ENCODE assay signal across 1 cellular context in genomic region chr2:101120124-101120996, GRCh38.
TF ChIP-seq lines count a peak whose summit lies in the region.

No MANE protein-coding gene starts in this region.

TF ChIP-seq in HepG2, 621 proteins besides CTCF, POLR2A, EP300 and RAD21 (continued from another document and continues in another):
- TF ChIP-seq, protein P1, sequence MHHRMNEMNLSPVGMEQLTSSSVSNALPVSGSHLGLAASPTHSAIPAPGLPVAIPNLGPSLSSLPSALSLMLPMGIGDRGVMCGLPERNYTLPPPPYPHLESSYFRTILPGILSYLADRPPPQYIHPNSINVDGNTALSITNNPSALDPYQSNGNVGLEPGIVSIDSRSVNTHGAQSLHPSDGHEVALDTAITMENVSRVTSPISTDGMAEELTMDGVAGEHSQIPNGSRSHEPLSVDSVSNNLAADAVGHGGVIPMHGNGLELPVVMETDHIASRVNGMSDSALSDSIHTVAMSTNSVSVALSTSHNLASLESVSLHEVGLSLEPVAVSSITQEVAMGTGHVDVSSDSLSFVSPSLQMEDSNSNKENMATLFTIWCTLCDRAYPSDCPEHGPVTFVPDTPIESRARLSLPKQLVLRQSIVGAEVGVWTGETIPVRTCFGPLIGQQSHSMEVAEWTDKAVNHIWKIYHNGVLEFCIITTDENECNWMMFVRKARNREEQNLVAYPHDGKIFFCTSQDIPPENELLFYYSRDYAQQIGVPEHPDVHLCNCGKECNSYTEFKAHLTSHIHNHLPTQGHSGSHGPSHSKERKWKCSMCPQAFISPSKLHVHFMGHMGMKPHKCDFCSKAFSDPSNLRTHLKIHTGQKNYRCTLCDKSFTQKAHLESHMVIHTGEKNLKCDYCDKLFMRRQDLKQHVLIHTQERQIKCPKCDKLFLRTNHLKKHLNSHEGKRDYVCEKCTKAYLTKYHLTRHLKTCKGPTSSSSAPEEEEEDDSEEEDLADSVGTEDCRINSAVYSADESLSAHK (CRISPR knock-in tag; IDR thresholded peaks at IDR 0.05; ENCODE audit: borderline replicate concordance), result no peak
- TF ChIP-seq DR1 (CRISPR knock-in tag; IDR thresholded peaks at IDR 0.05), result no peak
- TF ChIP-seq ZNF773 (CRISPR knock-in tag; IDR thresholded peaks at IDR 0.05; ENCODE audit: borderline replicate concordance), result no peak
- no peak for TF ChIP-seq HNF1A (IDR thresholded peaks at IDR 0.05; ENCODE audit: low read depth)
- TF ChIP-seq HNF1A (CRISPR knock-in tag; IDR thresholded peaks at IDR 0.05; ENCODE audit: borderline replicate concordance), result peak; percentile 33; the same call in 1 of the 2 replicates
- no peak for TF ChIP-seq ZSCAN20 (CRISPR knock-in tag; IDR thresholded peaks at IDR 0.05; ENCODE audit: borderline replicate concordance)
- 0 out of 2 replicates have a peak, but pooled peaks have one; percentile 54 for TF ChIP-seq HDAC6 (IDR thresholded peaks at IDR 0.05; ENCODE audit: low read depth, low read length)
- no peak for TF ChIP-seq ZNF207 (IDR thresholded peaks at IDR 0.05; ENCODE audit: borderline replicate concordance)
- TF ChIP-seq, protein P2, sequence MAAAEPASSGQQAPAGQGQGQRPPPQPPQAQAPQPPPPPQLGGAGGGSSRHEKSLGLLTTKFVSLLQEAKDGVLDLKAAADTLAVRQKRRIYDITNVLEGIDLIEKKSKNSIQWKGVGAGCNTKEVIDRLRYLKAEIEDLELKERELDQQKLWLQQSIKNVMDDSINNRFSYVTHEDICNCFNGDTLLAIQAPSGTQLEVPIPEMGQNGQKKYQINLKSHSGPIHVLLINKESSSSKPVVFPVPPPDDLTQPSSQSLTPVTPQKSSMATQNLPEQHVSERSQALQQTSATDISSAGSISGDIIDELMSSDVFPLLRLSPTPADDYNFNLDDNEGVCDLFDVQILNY (CRISPR knock-in tag; conservative IDR thresholded peaks at IDR 0.05), result no peak
- TF ChIP-seq ZNF740 (CRISPR knock-in tag; IDR thresholded peaks at IDR 0.05), result no peak
- TF ChIP-seq ZBTB3 (CRISPR knock-in tag; IDR thresholded peaks at IDR 0.05; ENCODE audit: borderline replicate concordance, low read depth), result peak; percentile 32; the same call in 1 of the 2 replicates
- TF ChIP-seq, protein P3, sequence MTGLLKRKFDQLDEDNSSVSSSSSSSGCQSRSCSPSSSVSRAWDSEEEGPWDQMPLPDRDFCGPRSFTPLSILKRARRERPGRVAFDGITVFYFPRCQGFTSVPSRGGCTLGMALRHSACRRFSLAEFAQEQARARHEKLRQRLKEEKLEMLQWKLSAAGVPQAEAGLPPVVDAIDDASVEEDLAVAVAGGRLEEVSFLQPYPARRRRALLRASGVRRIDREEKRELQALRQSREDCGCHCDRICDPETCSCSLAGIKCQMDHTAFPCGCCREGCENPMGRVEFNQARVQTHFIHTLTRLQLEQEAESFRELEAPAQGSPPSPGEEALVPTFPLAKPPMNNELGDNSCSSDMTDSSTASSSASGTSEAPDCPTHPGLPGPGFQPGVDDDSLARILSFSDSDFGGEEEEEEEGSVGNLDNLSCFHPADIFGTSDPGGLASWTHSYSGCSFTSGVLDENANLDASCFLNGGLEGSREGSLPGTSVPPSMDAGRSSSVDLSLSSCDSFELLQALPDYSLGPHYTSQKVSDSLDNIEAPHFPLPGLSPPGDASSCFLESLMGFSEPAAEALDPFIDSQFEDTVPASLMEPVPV (CRISPR knock-in tag; IDR thresholded peaks at IDR 0.05), result 0 out of 2 replicates have a peak, but pooled peaks have one; percentile 37
- TF ChIP-seq ZNF34 (CRISPR knock-in tag; IDR thresholded peaks at IDR 0.05; ENCODE audit: borderline replicate concordance), result no peak
- TF ChIP-seq AFF4 (CRISPR knock-in tag; IDR thresholded peaks at IDR 0.05), result 0 out of 2 replicates have a peak, but pooled peaks have one; percentile 32
- TF ChIP-seq ZFAT (CRISPR knock-in tag; conservative IDR thresholded peaks at IDR 0.05), result no peak
- TF ChIP-seq NFAT5 (CRISPR knock-in tag; IDR thresholded peaks at IDR 0.05), result peak; percentile 57; the same call in 1 of the 2 replicates
- peak; percentile 76 for TF ChIP-seq JARID2 (CRISPR knock-in tag; IDR thresholded peaks at IDR 0.05; ENCODE audit: insufficient replicate concordance)
- TF ChIP-seq SP5 (CRISPR knock-in tag; IDR thresholded peaks at IDR 0.05; ENCODE audit: borderline replicate concordance, low read depth), result peak; percentile 68; the same call in 1 of the 2 replicates
- TF ChIP-seq SNAPC2 (CRISPR knock-in tag; IDR thresholded peaks at IDR 0.05), result peak; percentile 90; the same call in 1 of the 2 replicates
- TF ChIP-seq ZNF891 (CRISPR knock-in tag; IDR thresholded peaks at IDR 0.05), result no peak
- no peak; the same call in 1 of the 2 replicates for TF ChIP-seq IRF9 (CRISPR knock-in tag; IDR thresholded peaks at IDR 0.05; ENCODE audit: borderline replicate concordance)
- TF ChIP-seq POLR2AphosphoS5 (IDR thresholded peaks at IDR 0.05; ENCODE audit: low read depth, low read length), result peak; percentile 26; the same call in 1 of the 2 replicates
- TF ChIP-seq ZNF558 (CRISPR knock-in tag; IDR thresholded peaks at IDR 0.05; ENCODE audit: borderline replicate concordance), result no peak; the same call in 1 of the 2 replicates
- TF ChIP-seq MTA3 (CRISPR knock-in tag; IDR thresholded peaks at IDR 0.05), result no peak
- TF ChIP-seq KLF11 (CRISPR knock-in tag; IDR thresholded peaks at IDR 0.05), result peak; percentile 47; the same call in 1 of the 2 replicates
- TF ChIP-seq FLYWCH1 (CRISPR knock-in tag; IDR thresholded peaks at IDR 0.05), result 0 out of 2 replicates have a peak, but pooled peaks have one; percentile 42
- TF ChIP-seq ZSCAN29 (CRISPR knock-in tag; conservative IDR thresholded peaks at IDR 0.05), result peak; percentile 74; the same call in 1 of the 2 replicates
- TF ChIP-seq JDP2 (CRISPR knock-in tag; IDR thresholded peaks at IDR 0.05; ENCODE audit: borderline replicate concordance), result no peak
- TF ChIP-seq ZNF235 (CRISPR knock-in tag; IDR thresholded peaks at IDR 0.05; ENCODE audit: borderline replicate concordance), result no peak
- TF ChIP-seq TARDBP (CRISPR knock-in tag; IDR thresholded peaks at IDR 0.05), result peak; percentile 76
- TF ChIP-seq GTF2F1 (IDR thresholded peaks at IDR 0.05; ENCODE audit: low read length), result no peak
- no peak for TF ChIP-seq ZNF496 (CRISPR knock-in tag; IDR thresholded peaks at IDR 0.05; ENCODE audit: insufficient replicate concordance)
- TF ChIP-seq ZEB1 (IDR thresholded peaks at IDR 0.05; ENCODE audit: insufficient replicate concordance, low read depth), result peak; percentile 64
- no peak for TF ChIP-seq PAF1 (CRISPR knock-in tag; IDR thresholded peaks at IDR 0.05)
- TF ChIP-seq MTF1 (CRISPR knock-in tag; IDR thresholded peaks at IDR 0.05), result no peak
- TF ChIP-seq ZNF234 (CRISPR knock-in tag; conservative IDR thresholded peaks at IDR 0.05), result no peak
- TF ChIP-seq, protein P4, sequence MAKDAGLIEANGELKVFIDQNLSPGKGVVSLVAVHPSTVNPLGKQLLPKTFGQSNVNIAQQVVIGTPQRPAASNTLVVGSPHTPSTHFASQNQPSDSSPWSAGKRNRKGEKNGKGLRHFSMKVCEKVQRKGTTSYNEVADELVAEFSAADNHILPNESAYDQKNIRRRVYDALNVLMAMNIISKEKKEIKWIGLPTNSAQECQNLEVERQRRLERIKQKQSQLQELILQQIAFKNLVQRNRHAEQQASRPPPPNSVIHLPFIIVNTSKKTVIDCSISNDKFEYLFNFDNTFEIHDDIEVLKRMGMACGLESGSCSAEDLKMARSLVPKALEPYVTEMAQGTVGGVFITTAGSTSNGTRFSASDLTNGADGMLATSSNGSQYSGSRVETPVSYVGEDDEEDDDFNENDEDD (CRISPR knock-in tag; IDR thresholded peaks at IDR 0.05; ENCODE audit: borderline replicate concordance), result peak; percentile 70; the same call in 1 of the 2 replicates
- no peak for TF ChIP-seq HNRNPH1 (optimal IDR thresholded peaks at IDR 0.05; ENCODE audit: low read depth, low read length)
- TF ChIP-seq ZNF333 (CRISPR knock-in tag; IDR thresholded peaks at IDR 0.05; ENCODE audit: borderline replicate concordance), result no peak
